ENCODE assay signal across 2 cellular contexts in genomic region chr5:159179556-159180305, GRCh38.
TF ChIP-seq lines count a peak whose summit lies in the region.

No MANE protein-coding gene starts in this region.

TF ChIP-seq in IMR-90, 13 proteins besides CTCF, POLR2A, EP300 and RAD21:
- TF ChIP-seq ELK1 (IDR thresholded peaks at IDR 0.05; ENCODE audit: borderline replicate concordance, low read depth, low read length) = no peak
- no peak for TF ChIP-seq RFX5 (IDR thresholded peaks at IDR 0.05; ENCODE audit: low read depth, low read length)
- TF ChIP-seq, protein P1, sequence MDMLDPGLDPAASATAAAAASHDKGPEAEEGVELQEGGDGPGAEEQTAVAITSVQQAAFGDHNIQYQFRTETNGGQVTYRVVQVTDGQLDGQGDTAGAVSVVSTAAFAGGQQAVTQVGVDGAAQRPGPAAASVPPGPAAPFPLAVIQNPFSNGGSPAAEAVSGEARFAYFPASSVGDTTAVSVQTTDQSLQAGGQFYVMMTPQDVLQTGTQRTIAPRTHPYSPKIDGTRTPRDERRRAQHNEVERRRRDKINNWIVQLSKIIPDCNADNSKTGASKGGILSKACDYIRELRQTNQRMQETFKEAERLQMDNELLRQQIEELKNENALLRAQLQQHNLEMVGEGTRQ (IDR thresholded peaks at IDR 0.05; ENCODE audit: low read depth, low read length) = no peak
- TF ChIP-seq MAZ (IDR thresholded peaks at IDR 0.05; ENCODE audit: borderline replicate concordance, low read depth, low read length) = no peak
- no peak for TF ChIP-seq CEBPB (IDR thresholded peaks at IDR 0.05; ENCODE audit: low read depth, low read length)
- no peak for TF ChIP-seq SMC3 (IDR thresholded peaks at IDR 0.05; ENCODE audit: low read depth, low read length)
- TF ChIP-seq MXI1 (IDR thresholded peaks at IDR 0.05; ENCODE audit: borderline replicate concordance, low read depth, low read length) = no peak
- no peak for TF ChIP-seq BHLHE40 (IDR thresholded peaks at IDR 0.05; ENCODE audit: low read depth, low read length)
- TF ChIP-seq RCOR1 (IDR thresholded peaks at IDR 0.05; ENCODE audit: insufficient replicate concordance, low read length) = no peak
- no peak for TF ChIP-seq NFE2L2 (IDR thresholded peaks at IDR 0.05; ENCODE audit: low read depth, low read length)
- no peak for TF ChIP-seq CHD1 (IDR thresholded peaks at IDR 0.05; ENCODE audit: low read depth, low read length)
- no peak for TF ChIP-seq FOS (IDR thresholded peaks at IDR 0.05; ENCODE audit: low read depth, low read length)
- TF ChIP-seq MAFK (IDR thresholded peaks at IDR 0.05; ENCODE audit: low read depth, low read length) = no peak

TF ChIP-seq in K562, 482 proteins besides CTCF, POLR2A, EP300 and RAD21:
- TF ChIP-seq TSC22D4 (tag; IDR thresholded peaks at IDR 0.05) (no peak), BRF2 (IDR thresholded peaks at IDR 0.05; ENCODE audit: borderline replicate concordance, insufficient read depth, insufficient read length) (no peak), DDX20 (tag; IDR thresholded peaks at IDR 0.05; ENCODE audit: low read depth) (no peak), FOXA3 (CRISPR knock-in tag; conservative IDR thresholded peaks at IDR 0.05 in 1 of 2, IDR thresholded peaks at IDR 0.05 in 1 of 2) (0 out of 4 replicates have a peak, but pooled peaks of 1 of the 2 experiments have one; percentile 21)
- TF ChIP-seq, protein P2, sequence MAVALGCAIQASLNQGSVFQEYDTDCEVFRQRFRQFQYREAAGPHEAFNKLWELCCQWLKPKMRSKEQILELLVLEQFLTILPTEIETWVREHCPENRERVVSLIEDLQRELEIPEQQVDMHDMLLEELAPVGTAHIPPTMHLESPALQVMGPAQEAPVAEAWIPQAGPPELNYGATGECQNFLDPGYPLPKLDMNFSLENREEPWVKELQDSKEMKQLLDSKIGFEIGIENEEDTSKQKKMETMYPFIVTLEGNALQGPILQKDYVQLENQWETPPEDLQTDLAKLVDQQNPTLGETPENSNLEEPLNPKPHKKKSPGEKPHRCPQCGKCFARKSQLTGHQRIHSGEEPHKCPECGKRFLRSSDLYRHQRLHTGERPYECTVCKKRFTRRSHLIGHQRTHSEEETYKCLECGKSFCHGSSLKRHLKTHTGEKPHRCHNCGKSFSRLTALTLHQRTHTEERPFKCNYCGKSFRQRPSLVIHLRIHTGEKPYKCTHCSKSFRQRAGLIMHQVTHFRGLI (CRISPR knock-in tag; IDR thresholded peaks at IDR 0.05) = no peak
